Comparison of ENCODE assay signal across 2 cellular contexts in genomic region chr13:30698023-30698422, GRCh38.
TF ChIP-seq lines count a peak whose summit lies in the region.

No MANE protein-coding gene starts in this region.

TF ChIP-seq in endothelial cell of umbilical vein, 7 proteins besides CTCF, POLR2A, EP300 and RAD21:
- TF ChIP-seq MAX (IDR thresholded peaks at IDR 0.05; ENCODE audit: insufficient read depth, insufficient read length) (no peak), MYC (IDR thresholded peaks at IDR 0.05; ENCODE audit: low read depth, low read length) (no peak), JUN (IDR thresholded peaks at IDR 0.05; ENCODE audit: borderline replicate concordance, insufficient read depth, insufficient read length, low read depth) (no peak), EZH2 (IDR thresholded peaks at IDR 0.05; ENCODE audit: borderline replicate concordance, low read depth, low read length, severe bottlenecking) (no peak), GATA2 (IDR thresholded peaks at IDR 0.05; ENCODE audit: insufficient read depth, insufficient read length, low read depth, low read length) (no peak), FOS (IDR thresholded peaks at IDR 0.05; ENCODE audit: borderline replicate concordance, insufficient read depth, low read length) (no peak), POLR2AphosphoS5 (IDR thresholded peaks at IDR 0.05; ENCODE audit: insufficient read depth, low read depth, low read length) (no peak)

TF ChIP-seq in WTC11, 78 proteins besides CTCF, POLR2A, EP300 and RAD21:
- TF ChIP-seq PRDM15 (CRISPR knock-in tag; IDR thresholded peaks at IDR 0.05) (no peak), MXD4 (CRISPR knock-in tag; IDR thresholded peaks at IDR 0.05; ENCODE audit: borderline replicate concordance) (no peak), CREB1 (CRISPR knock-in tag; IDR thresholded peaks at IDR 0.05) (no peak)
